In the genomic region with DNA sequence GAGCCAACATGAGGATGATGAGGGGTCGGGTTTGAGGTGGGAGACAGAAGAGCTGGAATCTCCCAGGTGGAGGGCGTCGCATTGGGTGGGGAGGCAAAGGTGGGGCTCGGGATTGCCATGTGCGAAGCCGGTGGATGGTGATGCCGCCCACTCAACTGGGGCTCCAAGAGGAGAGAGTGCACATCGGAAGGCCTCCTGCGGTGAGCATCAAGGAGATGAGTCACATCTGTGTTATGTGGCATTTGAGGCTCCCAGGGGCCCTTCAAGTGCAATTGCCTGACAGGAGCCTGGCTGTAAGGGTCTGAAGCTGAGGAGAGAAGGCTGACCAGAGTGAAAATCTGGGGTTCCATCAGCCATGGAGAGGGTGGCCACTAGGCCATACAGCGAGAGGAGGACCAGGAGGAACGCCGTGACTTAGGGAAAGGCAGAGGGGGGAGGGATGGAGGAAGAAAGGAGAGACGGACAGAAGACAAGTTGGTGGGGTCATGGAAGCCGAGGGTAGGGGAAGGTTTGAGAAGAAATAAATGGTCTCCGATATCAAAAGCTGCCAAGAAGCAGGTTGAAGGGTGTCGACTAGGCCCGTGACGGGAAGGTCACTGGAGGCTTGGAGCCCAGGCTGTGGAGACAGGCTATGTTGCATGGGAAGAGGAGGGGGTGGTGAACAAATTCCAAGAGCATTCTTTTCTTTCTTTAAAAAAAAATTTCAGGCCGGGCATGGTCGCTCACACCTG, we compare ENCODE assay signal across 12 cellular contexts. TPM values are rescaled to one million over a fixed set of nuclear protein-coding genes. Genes with fewer than 3 reads are reported as not detected.
DNase-seq lines count a peak whose midpoint lies in the region; ATAC-seq and TF ChIP-seq lines count a peak whose summit lies in the region.
"Had no signal": no experiment of that assay in that cellular context is flagged by ENCODE, and none has a peak within 500 bp of the region (broad histone marks: within the 10 kb centered on the region; RNA-seq: fewer than 3 reads in every experiment).

No MANE protein-coding gene starts in this region.

- no peaks in the 10 kb centered on the region for H3K79me2 ChIP-seq in osteoblast (ENCODE audit: insufficient read depth, low read length)

- peak; percentile 64 for DNase-seq in ELF-1 (ENCODE audit: low read depth, low spot score)
- DNase-seq in M059J (ENCODE audit: low read depth), result peak; percentile 82
- peak; percentile 80 for DNase-seq in astrocyte of the hippocampus (ENCODE audit: low read depth, low spot score)
- peak; percentile 87 for DNase-seq in osteoblast (ENCODE audit: insufficient read length, low spot score, missing footprints)
- DNase-seq in activated naive CD4-positive, alpha-beta T cell treated with anti-CD3 and anti-CD28 coated beads, Interleukin-2, amount 10 ng/mL, durations not matched to agents 7 days and 5 days, result no peak
- DNase-seq in CD8-positive, alpha-beta memory T cell, result no peak
- DNase-seq in RPMI8226, result no peak
- DNase-seq: activated CD4-positive, alpha-beta T cell treated with anti-CD3 and anti-CD28 coated beads, Interleukin-2, amount 10 ng/mL, durations not matched to agents 24 days and 14 days; midbrain; spleen; stimulated activated naive CD4-positive, alpha-beta T cell treated with Interleukin-2 at 50 U/mL for 16 hours had no signal

- CTCF ChIA-PET in activated naive CD4-positive, alpha-beta T cell treated with anti-CD3 and anti-CD28 coated beads, Interleukin-2, amount 10 ng/mL, durations not matched to agents 7 days and 5 days (lab: Charles Lee), result no interaction called here
- CTCF ChIA-PET in CD8-positive, alpha-beta memory T cell (lab: Charles Lee), result no interaction called here

- TF ChIP-seq CTCF in osteoblast (IDR thresholded peaks at IDR 0.05; ENCODE audit: extremely low read depth, low read depth, low read length), result no peak

- peaks cover 10% of the 10 kb centered on the region for H3K27me3 ChIP-seq in osteoblast (ENCODE audit: insufficient read depth, low read length)
- peaks cover 4% of the 10 kb centered on the region for H3K27me3 ChIP-seq in CD8-positive, alpha-beta memory T cell (ENCODE audit: insufficient read depth, low read length, poor library complexity, severe bottlenecking)

- H3K36me3 ChIP-seq in osteoblast (ENCODE audit: insufficient read depth, low read length), result no peaks in the 10 kb centered on the region
- no peaks in the 10 kb centered on the region for H3K36me3 ChIP-seq in CD8-positive, alpha-beta memory T cell (ENCODE audit: insufficient read depth, low read length)
- H3K36me3 ChIP-seq: spleen had no signal

- no peaks in the 10 kb centered on the region for H3K4me1 Mint-ChIP-seq in activated naive CD4-positive, alpha-beta T cell treated with anti-CD3 and anti-CD28 coated beads, Interleukin-2, amount 10 ng/mL, durations not matched to agents 7 days and 5 days
- no peaks in the 10 kb centered on the region for H3K4me1 Mint-ChIP-seq in CD8-positive, alpha-beta memory T cell

- peaks cover 40% of the 10 kb centered on the region for H3K4me1 ChIP-seq in osteoblast (ENCODE audit: insufficient read depth, low read length)
- no peaks in the 10 kb centered on the region for H3K4me1 ChIP-seq in CD8-positive, alpha-beta memory T cell (ENCODE audit: insufficient read depth, low read length)

- H3K4me3 ChIP-seq in osteoblast (ENCODE audit: insufficient read depth, low read length), result no peak overlapping the region
- no peak overlapping the region for H3K4me3 ChIP-seq in CD8-positive, alpha-beta memory T cell (ENCODE audit: low read length)
- H3K4me3 ChIP-seq: spleen had no signal

- peak overlapping the region; percentile 28 for H3K4me2 ChIP-seq in osteoblast (ENCODE audit: insufficient read depth, low read length)

- H3K9me3 ChIP-seq in osteoblast (ENCODE audit: low read depth, low read length), result no peaks in the 10 kb centered on the region
- H3K9me3 ChIP-seq in CD8-positive, alpha-beta memory T cell (ENCODE audit: low read length), result no peaks in the 10 kb centered on the region
- H3K9me3 ChIP-seq: spleen had no signal

- ATAC-seq in HG03354 (IDR thresholded peaks at IDR 0.05; ENCODE audit: poor library complexity, severe bottlenecking, unreplicated experiment), result no peak

- peaks cover 52% of the 10 kb centered on the region for H3K27me3 Mint-ChIP-seq in activated naive CD4-positive, alpha-beta T cell treated with anti-CD3 and anti-CD28 coated beads, Interleukin-2, amount 10 ng/mL, durations not matched to agents 7 days and 5 days
- peaks cover 18 to 58% of the 10 kb centered on the region in 2 donors for H3K27me3 Mint-ChIP-seq in CD8-positive, alpha-beta memory T cell

- no peak overlapping the region for H3K27ac Mint-ChIP-seq in activated naive CD4-positive, alpha-beta T cell treated with anti-CD3 and anti-CD28 coated beads, Interleukin-2, amount 10 ng/mL, durations not matched to agents 7 days and 5 days
- H3K27ac Mint-ChIP-seq in CD8-positive, alpha-beta memory T cell, result no peak overlapping the region
- H3K27ac Mint-ChIP-seq: activated CD4-positive, alpha-beta T cell treated with anti-CD3 and anti-CD28 coated beads, Interleukin-2, amount 10 ng/mL, durations not matched to agents 24 days and 14 days had no signal

- no peaks in the 10 kb centered on the region for H4K20me1 ChIP-seq in osteoblast (ENCODE audit: insufficient read depth, low read length)

- H3K36me3 Mint-ChIP-seq in activated naive CD4-positive, alpha-beta T cell treated with anti-CD3 and anti-CD28 coated beads, Interleukin-2, amount 10 ng/mL, durations not matched to agents 7 days and 5 days, result no peaks in the 10 kb centered on the region
- no peaks in the 10 kb centered on the region for H3K36me3 Mint-ChIP-seq in CD8-positive, alpha-beta memory T cell

- no peak overlapping the region for H3K4me3 Mint-ChIP-seq in activated naive CD4-positive, alpha-beta T cell treated with anti-CD3 and anti-CD28 coated beads, Interleukin-2, amount 10 ng/mL, durations not matched to agents 7 days and 5 days
- H3K4me3 Mint-ChIP-seq in CD8-positive, alpha-beta memory T cell, result no peak overlapping the region
- H3K4me3 Mint-ChIP-seq: activated CD4-positive, alpha-beta T cell treated with anti-CD3 and anti-CD28 coated beads, Interleukin-2, amount 10 ng/mL, durations not matched to agents 24 days and 14 days had no signal

- H3K9me3 Mint-ChIP-seq in activated naive CD4-positive, alpha-beta T cell treated with anti-CD3 and anti-CD28 coated beads, Interleukin-2, amount 10 ng/mL, durations not matched to agents 7 days and 5 days, result no peaks in the 10 kb centered on the region
- H3K9me3 Mint-ChIP-seq in CD8-positive, alpha-beta memory T cell, result no peaks in the 10 kb centered on the region
- H3K9me3 Mint-ChIP-seq: activated CD4-positive, alpha-beta T cell treated with anti-CD3 and anti-CD28 coated beads, Interleukin-2, amount 10 ng/mL, durations not matched to agents 24 days and 14 days had no signal

- H3K27ac ChIP-seq in osteoblast (ENCODE audit: low read depth, low read length), result no peak overlapping the region
- no peak overlapping the region for H3K27ac ChIP-seq in CD8-positive, alpha-beta memory T cell (ENCODE audit: low read depth, low read length)
- H3K27ac ChIP-seq: spleen had no signal

- H2AFZ ChIP-seq in osteoblast (ENCODE audit: low read length), result no peak overlapping the region

- POLR2A ChIA-PET in CD8-positive, alpha-beta memory T cell (lab: Charles Lee), result no interaction called here

RNA-seq across cellular contexts. Expression of a gene that starts 21.3 kb away (rescaled TPM):
- 1.6 and 2.4 TPM in 2 replicates for total RNA-seq in M059J (2014; rRNA removed; shearing (Covaris generic))
- total RNA-seq in osteoblast, result under 0.01 and 0.29 TPM in 2 replicates
- total RNA-seq in CD8-positive, alpha-beta memory T cell, result under 1 TPM; 0.09 to 0.24 TPM
- not detected for polyA plus RNA-seq in CD8-positive, alpha-beta memory T cell
- total RNA-seq: activated CD4-positive, alpha-beta T cell treated with anti-CD3 and anti-CD28 coated beads, Interleukin-2, amount 10 ng/mL, durations not matched to agents 24 days and 14 days had no signal

RNA-seq across cellular contexts. Expression of a gene that starts 55.2 kb away (rescaled TPM):
- 0.30 and 0.94 TPM in 2 replicates for total RNA-seq in M059J (2014; rRNA removed; shearing (Covaris generic))
- 0.36 TPM in 1 of 2 replicates, not detected in the other for total RNA-seq in osteoblast
- total RNA-seq in CD8-positive, alpha-beta memory T cell, result 1 to 10 TPM; 2.5 to 2.7 TPM
- polyA plus RNA-seq in CD8-positive, alpha-beta memory T cell, result not detected

Comparison
In these comparisons a context has a peak if more than half of its experiments do, and no peak if none do; other contexts are left out.
1. DNase-seq: peak in ELF-1 (single experiment), M059J (single experiment), astrocyte of the hippocampus (single experiment) and osteoblast (single experiment); none in activated naive CD4-positive, alpha-beta T cell treated with anti-CD3 and anti-CD28 coated beads, Interleukin-2, amount 10 ng/mL, durations not matched to agents 7 days and 5 days (single experiment), CD8-positive, alpha-beta memory T cell (0 of 5) and RPMI8226 (single experiment).